Comparison of ENCODE assay signal across 16 cellular contexts in the genomic region with DNA sequence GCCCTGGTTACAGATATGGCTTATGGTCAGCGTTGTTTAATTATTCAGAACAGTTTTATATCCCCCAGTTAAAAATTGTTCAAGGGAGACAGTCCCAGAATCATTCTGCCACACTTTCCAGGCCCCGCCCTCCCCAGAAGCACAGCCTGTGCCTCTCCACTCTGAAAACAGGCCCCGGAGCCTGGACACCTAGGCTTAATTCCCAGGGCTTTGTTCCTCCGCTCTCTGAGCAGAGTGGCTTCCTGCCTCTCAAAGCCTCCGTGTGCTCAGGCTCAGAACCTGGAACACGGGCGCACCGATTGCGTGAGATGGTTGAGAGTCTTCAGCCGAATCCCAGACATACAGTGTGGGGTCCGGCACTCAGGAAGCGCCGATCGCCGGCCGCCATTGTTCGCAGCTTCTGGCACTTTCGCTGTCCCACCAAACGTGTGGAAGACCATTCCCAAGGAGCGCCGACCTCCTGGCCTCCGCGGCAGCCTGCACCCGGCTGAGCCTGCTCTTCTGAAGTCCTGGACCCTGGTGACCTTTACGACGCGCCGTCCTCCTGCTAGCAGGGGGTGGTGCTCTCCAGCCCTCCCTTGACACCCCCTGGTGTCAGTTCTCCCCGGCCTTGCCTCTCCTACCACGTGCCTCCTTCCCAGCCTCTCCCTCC. TPM values are rescaled to one million over a fixed set of nuclear protein-coding genes. Genes with fewer than 3 reads are reported as not detected.
"Had no signal": no experiment of that assay in that cellular context is flagged by ENCODE, and none has a peak within 500 bp of the region (broad histone marks: within the 10 kb centered on the region; RNA-seq: fewer than 3 reads in every experiment).

No MANE protein-coding gene starts in this region.

- H3K36me3 ChIP-seq: adrenal gland, ovary had no signal

- DNase-seq: activated CD4-positive, CD25-positive, alpha-beta regulatory T cell; activated naive CD4-positive, alpha-beta T cell treated with anti-CD3 and anti-CD28 coated beads, Interleukin-2, amount 10 ng/mL, durations not matched to agents 7 days and 5 days; adrenal gland; effector memory CD8-positive, alpha-beta T cell; kidney glomerular epithelial cell; ovary; retina; stimulated activated CD4-positive, alpha-beta T cell treated with anti-CD3 and anti-CD28 coated beads, Interleukin-15, amount 100 ng/mL, for 24 hours; stimulated activated CD4-positive, alpha-beta T cell treated with anti-CD3 and anti-CD28 coated beads, Interleukin-4, amount 100 ng/mL, for 24 hours; T-helper 2 cell had no signal

- H3K27ac Mint-ChIP-seq: activated naive CD4-positive, alpha-beta T cell treated with anti-CD3 and anti-CD28 coated beads, Interleukin-2, amount 10 ng/mL, durations not matched to agents 7 days and 5 days; activated T-helper 2 cell treated with anti-CD3 and anti-CD28 coated beads, Interferon-gamma antibody, Interleukin-2, Interleukin-4, amounts not matched to agents 10 μg/mL and 5 μg/mL and 100 μg/mL, durations not matched to agents 14 hours and 24 hours and 36 hours; effector memory CD8-positive, alpha-beta T cell; naive thymus-derived CD8-positive, alpha-beta T cell; stimulated activated naive CD8-positive, alpha-beta T cell treated with anti-CD3 and anti-CD28 coated beads, Interleukin-15, Interleukin-2, amounts not matched to agents 100 ng/mL and 50 ng/mL, for 24 hours had no signal

- H3K9me3 ChIP-seq: adrenal gland, ovary had no signal

- H3K4me1 ChIP-seq: adrenal gland had no signal

- H3K9me3 Mint-ChIP-seq: activated naive CD4-positive, alpha-beta T cell treated with anti-CD3 and anti-CD28 coated beads, Interleukin-2, amount 10 ng/mL, durations not matched to agents 7 days and 5 days; activated T-helper 2 cell treated with anti-CD3 and anti-CD28 coated beads, Interferon-gamma antibody, Interleukin-2, Interleukin-4, amounts not matched to agents 10 μg/mL and 5 μg/mL and 100 μg/mL, durations not matched to agents 14 hours and 24 hours and 36 hours; central memory CD8-positive, alpha-beta T cell; effector memory CD8-positive, alpha-beta T cell; naive thymus-derived CD8-positive, alpha-beta T cell; stimulated activated naive CD8-positive, alpha-beta T cell treated with anti-CD3 and anti-CD28 coated beads, Interleukin-15, Interleukin-2, amounts not matched to agents 100 ng/mL and 50 ng/mL, for 24 hours had no signal

- H3K4me3 ChIP-seq: adrenal gland, hepatocyte, ovary had no signal

- ATAC-seq: effector memory CD8-positive, alpha-beta T cell; naive thymus-derived CD8-positive, alpha-beta T cell had no signal

- H3K36me3 Mint-ChIP-seq: activated naive CD4-positive, alpha-beta T cell treated with anti-CD3 and anti-CD28 coated beads, Interleukin-2, amount 10 ng/mL, durations not matched to agents 7 days and 5 days; naive thymus-derived CD8-positive, alpha-beta T cell had no signal

- H3K4me3 Mint-ChIP-seq: activated naive CD4-positive, alpha-beta T cell treated with anti-CD3 and anti-CD28 coated beads, Interleukin-2, amount 10 ng/mL, durations not matched to agents 7 days and 5 days; central memory CD8-positive, alpha-beta T cell; effector memory CD8-positive, alpha-beta T cell; naive thymus-derived CD8-positive, alpha-beta T cell; stimulated activated naive CD8-positive, alpha-beta T cell treated with anti-CD3 and anti-CD28 coated beads, Interleukin-15, Interleukin-2, amounts not matched to agents 100 ng/mL and 50 ng/mL, for 24 hours had no signal

- H3K27ac ChIP-seq: epithelial cell of prostate, hepatocyte, ovary had no signal

- H3K4me1 Mint-ChIP-seq: activated naive CD4-positive, alpha-beta T cell treated with anti-CD3 and anti-CD28 coated beads, Interleukin-2, amount 10 ng/mL, durations not matched to agents 7 days and 5 days; central memory CD8-positive, alpha-beta T cell; naive thymus-derived CD8-positive, alpha-beta T cell had no signal

- H3K27me3 ChIP-seq: adrenal gland, hepatocyte, ovary had no signal

RNA-seq across cellular contexts. Expression of a gene that starts 45.6 kb away (rescaled TPM):
- total RNA-seq: activated T-helper 2 cell treated with anti-CD3 and anti-CD28 coated beads, Interferon-gamma antibody, Interleukin-2, Interleukin-4, amounts not matched to agents 10 μg/mL and 5 μg/mL and 100 μg/mL, durations not matched to agents 14 hours and 24 hours and 36 hours; naive thymus-derived CD8-positive, alpha-beta T cell had no signal
